Comparison of ENCODE assay signal across 8 cellular contexts in genomic region chr11:122655527-122656072, GRCh38. TPM values are rescaled to one million over a fixed set of nuclear protein-coding genes. Genes with fewer than 3 reads are reported as not detected.
DNase-seq lines count a peak whose midpoint lies in the region; ATAC-seq lines count a peak whose summit lies in the region.

Gene UBASH3B (plus strand): TSS chr11:122655722. CDS start chr11:122656050, 328 bp downstream.

- POLR2A ChIA-PET in activated CD4-positive, alpha-beta T cell treated with anti-CD3 and anti-CD28 coated beads, Interleukin-2, amount 10 ng/mL, durations not matched to agents 7 days and 5 days (lab: Charles Lee) = interaction anchor here (0.6 kb wide), 1 partner anchor 49 kb away, joined by 4 read pairs; no protein-coding TSS in a partner anchor

- H3K27me3 ChIP-seq in layer of hippocampus (ENCODE audit: control insufficient read depth, insufficient read depth, low read length) = no peaks in the 10 kb centered on the region

- H3K27ac Mint-ChIP-seq in activated CD4-positive, alpha-beta T cell treated with anti-CD3 and anti-CD28 coated beads, Interleukin-2, amount 10 ng/mL, durations not matched to agents 7 days and 5 days = peak within 1 kb of the TSS; percentile 82

- DNase-seq in NCI-H2029 (lab: John Stamatoyannopoulos, UW) (peak; percentile 37), NCI-H2029 treated with DMSO at 0.1 percent for 48 hours (lab: John Stamatoyannopoulos, UW) (no peak), NCI-H2227 treated with DMSO at 0.1 percent for 48 hours (lab: John Stamatoyannopoulos, UW) (peak; percentile 67), dedifferentiated amniotic fluid mesenchymal stem cell (ENCODE audit: extremely low spot score) (peak; percentile 79)
- DNase-seq in activated CD4-positive, alpha-beta T cell treated with anti-CD3 and anti-CD28 coated beads, Interleukin-2, amount 10 ng/mL, durations not matched to agents 7 days and 5 days = peak; percentile 66
- DNase-seq in stimulated activated CD4-positive, alpha-beta T cell treated with anti-CD3 and anti-CD28 coated beads, Interleukin-1b, Interleukin-23, amount 100 ng/mL, for 24 hours (ENCODE audit: low read depth in 4 of 4, low spot score in 1 of 4) = peak; percentile 29 to 59 (median 38)

- H3K36me3 Mint-ChIP-seq in activated CD4-positive, alpha-beta T cell treated with anti-CD3 and anti-CD28 coated beads, Interleukin-2, amount 10 ng/mL, durations not matched to agents 7 days and 5 days (ENCODE audit: low read depth) = no peaks in the 10 kb centered on the region

- no peaks in the 10 kb centered on the region for H3K9me3 Mint-ChIP-seq in activated CD4-positive, alpha-beta T cell treated with anti-CD3 and anti-CD28 coated beads, Interleukin-2, amount 10 ng/mL, durations not matched to agents 7 days and 5 days

- peak within 1 kb of the TSS; percentile 80 for H3K27ac ChIP-seq in layer of hippocampus (ENCODE audit: low read depth, low read length)

- peak; percentile 75 for ATAC-seq in HG02943 (IDR thresholded peaks at IDR 0.05; ENCODE audit: low read depth, unreplicated experiment)

- CTCF ChIA-PET in activated CD4-positive, alpha-beta T cell treated with anti-CD3 and anti-CD28 coated beads, Interleukin-2, amount 10 ng/mL, durations not matched to agents 7 days and 5 days (lab: Charles Lee) = interaction anchor here (0.6 to 2.9 kb wide), 16 partner anchors 8 to 1464 kb away, joined by 3 to 34 read pairs (median 4); no protein-coding TSS in a partner anchor

- peaks cover 17% of the 10 kb centered on the region for H3K4me1 Mint-ChIP-seq in activated CD4-positive, alpha-beta T cell treated with anti-CD3 and anti-CD28 coated beads, Interleukin-2, amount 10 ng/mL, durations not matched to agents 7 days and 5 days

- peak within 1 kb of the TSS; percentile 89 for H3K4me3 Mint-ChIP-seq in activated CD4-positive, alpha-beta T cell treated with anti-CD3 and anti-CD28 coated beads, Interleukin-2, amount 10 ng/mL, durations not matched to agents 7 days and 5 days

- peaks cover 41% of the 10 kb centered on the region for H3K27me3 Mint-ChIP-seq in activated CD4-positive, alpha-beta T cell treated with anti-CD3 and anti-CD28 coated beads, Interleukin-2, amount 10 ng/mL, durations not matched to agents 7 days and 5 days

RNA-seq across cellular contexts. Expression of gene UBASH3B, which starts in this region (rescaled TPM):
- 10 to 100 TPM; 15.2 to 15.8 TPM for total RNA-seq in activated CD4-positive, alpha-beta T cell treated with anti-CD3 and anti-CD28 coated beads, Interleukin-2, amount 10 ng/mL, durations not matched to agents 7 days and 5 days
